Comparison of ENCODE assay signal across 1 cellular context in genomic region chr7:2321020-2321419, GRCh38.
TF ChIP-seq lines count a peak whose summit lies in the region.

No MANE protein-coding gene starts in this region.

TF ChIP-seq in GM23338, 12 proteins besides CTCF, POLR2A, EP300 and RAD21 (continued from another document):
- TF ChIP-seq ZNF462 (CRISPR knock-in tag; IDR thresholded peaks at IDR 0.05) = no peak
- no peak for TF ChIP-seq JUNB (IDR thresholded peaks at IDR 0.05; ENCODE audit: unreplicated experiment)
- TF ChIP-seq ZNF331 (CRISPR knock-in tag; IDR thresholded peaks at IDR 0.05; ENCODE audit: low read depth) = no peak
- TF ChIP-seq STAT1 (IDR thresholded peaks at IDR 0.05; ENCODE audit: unreplicated experiment) = no peak
- no peak for TF ChIP-seq ZNF114 (CRISPR knock-in tag; IDR thresholded peaks at IDR 0.05)
- TF ChIP-seq NANOG (IDR thresholded peaks at IDR 0.05; ENCODE audit: borderline replicate concordance) = no peak
- no peak for TF ChIP-seq ETS1 (IDR thresholded peaks at IDR 0.05)
- no peak for TF ChIP-seq POLR2AphosphoS5 (IDR thresholded peaks at IDR 0.05; ENCODE audit: low read depth)
- no peak for TF ChIP-seq EZH2 (IDR thresholded peaks at IDR 0.05; ENCODE audit: low read depth, unreplicated experiment)
- TF ChIP-seq EZH2phosphoT487 (IDR thresholded peaks at IDR 0.05; ENCODE audit: unreplicated experiment) = no peak
